8 cellular contexts compared by ENCODE assay signal in genomic region chr1:2526824-2527552, GRCh38. TPM values are rescaled to one million over a fixed set of nuclear protein-coding genes. Genes with fewer than 3 reads are reported as not detected.
DNase-seq lines count a peak whose midpoint lies in the region; ATAC-seq and TF ChIP-seq lines count a peak whose summit lies in the region.

No MANE protein-coding gene starts in this region.

- H3K4me3 ChIP-seq in KMS-11 (IDR thresholded peaks at IDR 0.05; ENCODE audit: insufficient read depth, low read depth, low read length): no peak overlapping the region
- H3K4me3 ChIP-seq in esophagus squamous epithelium: peak overlapping the region; percentile 77 to 96 (median 86)
- peak overlapping the region; percentile 96 for H3K4me3 ChIP-seq in neuronal stem cell (ENCODE audit: low read length in 2 of 2)
- H3K4me3 ChIP-seq in urinary bladder (ENCODE audit: low read depth, low read length): peak overlapping the region; percentile 71

- intact Hi-C loops in esophagus squamous epithelium (cut with DNase I): no loop called here

- H2AFZ ChIP-seq in KMS-11 (ENCODE audit: low read depth) (peak overlapping the region; percentile 13; the same call in 1 of the 2 replicates), neuronal stem cell (ENCODE audit: low read length) (no peak overlapping the region)

- H3K27me3 ChIP-seq in KMS-11 (ENCODE audit: insufficient read depth, low read depth): peaks cover 45% of the 10 kb centered on the region
- peaks cover 0 to 43% (median 0%) of the 10 kb centered on the region in 4 donors for H3K27me3 ChIP-seq in esophagus squamous epithelium
- peaks cover 0 to 48% (median 0%) of the 10 kb centered on the region in 3 experiments for H3K27me3 ChIP-seq in neuronal stem cell (ENCODE audit: control insufficient read depth in 3 of 3, insufficient read depth in 3 of 3, low read depth in 1 of 3, low read length in 3 of 3)

- H3K23ac ChIP-seq in neuronal stem cell (ENCODE audit: low read depth, low read length, poor library complexity): peak overlapping the region; percentile 60

- no peak overlapping the region for H3K27ac ChIP-seq in KMS-11
- peak overlapping the region; percentile 86 to 96 (median 88) for H3K27ac ChIP-seq in esophagus squamous epithelium
- H3K27ac ChIP-seq in neuronal stem cell (replicated peaks; ENCODE audit: low read length): peak overlapping the region; percentile 81
- H3K27ac ChIP-seq in urinary bladder (ENCODE audit: low read depth): no peak overlapping the region

- peak overlapping the region; percentile 15 for H3K14ac ChIP-seq in neuronal stem cell (ENCODE audit: low read length)

- H3K18ac ChIP-seq in neuronal stem cell (ENCODE audit: low read length): peak overlapping the region; percentile 44

- no peak overlapping the region for H2AK5ac ChIP-seq in neuronal stem cell (ENCODE audit: low read depth, low read length)

- H2BK120ac ChIP-seq in neuronal stem cell (ENCODE audit: low read depth, low read length): no peak overlapping the region

- H3K36me3 ChIP-seq in KMS-11 (ENCODE audit: insufficient read depth) (no peaks in the 10 kb centered on the region), esophagus squamous epithelium (peaks cover 0 to 5% (median 0%) of the 10 kb centered on the region in 3 donors), neuronal stem cell (replicated peaks in 1 of 2; ENCODE audit: control insufficient read depth in 2 of 2, insufficient read depth in 2 of 2, low read length in 2 of 2) (peaks cover 11 to 18% of the 10 kb centered on the region in 2 donors), urinary bladder (ENCODE audit: insufficient read depth) (no peaks in the 10 kb centered on the region)

- TF ChIP-seq POLR2A in esophagus squamous epithelium (IDR thresholded peaks at IDR 0.05): no peak

- no peaks in the 10 kb centered on the region for H4K20me1 ChIP-seq in KMS-11 (ENCODE audit: insufficient read depth)

- no peak overlapping the region for H3K4ac ChIP-seq in neuronal stem cell (ENCODE audit: low read length)

- no peak overlapping the region for H4K8ac ChIP-seq in neuronal stem cell (ENCODE audit: low read depth, low read length)

- H4K91ac ChIP-seq in neuronal stem cell (ENCODE audit: low read depth, low read length, poor library complexity): no peak overlapping the region

- peak; percentile 30 for ATAC-seq in GM21619 (IDR thresholded peaks at IDR 0.05; ENCODE audit: unreplicated experiment)

- no peak overlapping the region for H2BK15ac ChIP-seq in neuronal stem cell (ENCODE audit: low read length)

- H3K4me2 ChIP-seq in KMS-11: peak overlapping the region; percentile 72
- H3K4me2 ChIP-seq in neuronal stem cell (ENCODE audit: insufficient read depth, low read length, poor library complexity, severe bottlenecking): peak overlapping the region; percentile 80

- peaks cover 21% of the 10 kb centered on the region for H3K79me1 ChIP-seq in neuronal stem cell (ENCODE audit: low read depth, low read length)

- H3K9me3 ChIP-seq in esophagus squamous epithelium (no peaks in the 10 kb centered on the region), neuronal stem cell (replicated peaks in 1 of 2; ENCODE audit: control insufficient read depth in 2 of 2, insufficient read depth in 1 of 2, low read depth in 1 of 2, low read length in 2 of 2) (no peaks in the 10 kb centered on the region)

- peak overlapping the region; percentile 72 for H2BK5ac ChIP-seq in neuronal stem cell (ENCODE audit: low read length)

- H3K9ac ChIP-seq in KMS-11 (no peak overlapping the region; the same call in 1 of the 2 replicates), neuronal stem cell (ENCODE audit: low read depth, low read length, poor library complexity) (peak overlapping the region; percentile 92)

- DNase-seq in EL: peak; percentile 66
- peak; percentile 76 to 81 for DNase-seq in activated CD4-positive, alpha-beta T cell treated with anti-CD3 and anti-CD28 coated beads, Interleukin-2, amount 50 U/mL, for 48 hours
- DNase-seq in esophagus squamous epithelium (lab: John Stamatoyannopoulos, UW): no peak
- DNase-seq in neuronal stem cell (ENCODE audit: low spot score): peak; percentile 61
- DNase-seq in HuH-7 (ENCODE audit: low spot score): no peak

- TF ChIP-seq CTCF in KMS-11 (conservative IDR thresholded peaks at IDR 0.05; ENCODE audit: low read depth, low read length) (no peak), esophagus squamous epithelium (IDR thresholded peaks at IDR 0.05) (no peak)

- H3K4me1 ChIP-seq in KMS-11 (ENCODE audit: low read depth, poor library complexity, severe bottlenecking) (peaks cover 22% of the 10 kb centered on the region), esophagus squamous epithelium (peaks cover 65 to 86% (median 71%) of the 10 kb centered on the region in 3 donors), neuronal stem cell (ENCODE audit: control insufficient read depth in 2 of 2, insufficient read depth in 1 of 2, low read depth in 1 of 2, low read length in 2 of 2) (peaks cover 42 to 46% of the 10 kb centered on the region in 2 donors), urinary bladder (ENCODE audit: insufficient read depth) (peaks cover 2% of the 10 kb centered on the region)

- 25 to 27% methylated on average over 2 to 12 of the region's 20 CpGs for WGBS in esophagus squamous epithelium, 2 donors
- WGBS in neuronal stem cell (ENCODE audit: extremely low coverage in 2 of 2, insufficient read length in 2 of 2, insufficient replicate concordance in 1 of 2), 2 donors: no CpG with 5 or more reads among the region's 20 CpGs
- 41% methylated on average over 20 of the region's 20 CpGs for WGBS in urinary bladder

- H2BK12ac ChIP-seq in neuronal stem cell (ENCODE audit: low read length): peak overlapping the region; percentile 31

- H3K79me2 ChIP-seq in KMS-11 (ENCODE audit: insufficient read depth, low read depth): peaks cover 39% of the 10 kb centered on the region

RNA-seq across cellular contexts. Expression of gene PANK4, which starts 0.6 kb away (rescaled TPM):
- total RNA-seq in esophagus squamous epithelium (10 to 100 TPM; 11.8 to 29.1 (median 17.0) TPM), urinary bladder (19.2 TPM)
- 23.5 TPM for polyA plus RNA-seq in neuronal stem cell (2013, experiment 1 of 2)
- 22.7 TPM for polyA plus RNA-seq in neuronal stem cell (2013, experiment 2 of 2)
- polyA plus RNA-seq in urinary bladder: 28.6 TPM

RNA-seq across cellular contexts. Expression of gene HES5, which starts 3.1 kb away (rescaled TPM):
- total RNA-seq in esophagus squamous epithelium (under 1 TPM in 3 of 4 donors, not detected in 1; 0.35 to 0.76 (median 0.70) TPM), urinary bladder (2.5 TPM)
- 208 TPM for polyA plus RNA-seq in neuronal stem cell (2013, experiment 1 of 2)
- polyA plus RNA-seq in neuronal stem cell (2013, experiment 2 of 2): 209 TPM
- 0.42 TPM for polyA plus RNA-seq in urinary bladder

RNA-seq across cellular contexts. Expression of gene TNFRSF14, which starts 29.2 kb away (rescaled TPM):
- 10 to 100 TPM; 13.8 to 39.5 (median 19.6) TPM for total RNA-seq in esophagus squamous epithelium
- 1.1 TPM for polyA plus RNA-seq in neuronal stem cell (2013, experiment 1 of 2)
- 1.3 TPM for polyA plus RNA-seq in neuronal stem cell (2013, experiment 2 of 2)
- total RNA-seq in urinary bladder: 19.2 TPM
- 75.5 TPM for polyA plus RNA-seq in urinary bladder

RNA-seq across cellular contexts. Expression of gene PLCH2, which starts 50.9 kb away (rescaled TPM):
- total RNA-seq in esophagus squamous epithelium (10 to 100 TPM; 26.1 to 34.3 (median 31.5) TPM), urinary bladder (7.0 TPM)
- 4.2 TPM for polyA plus RNA-seq in neuronal stem cell (2013, experiment 1 of 2)
- polyA plus RNA-seq in neuronal stem cell (2013, experiment 2 of 2): 4.0 TPM
- polyA plus RNA-seq in urinary bladder: 13.4 TPM

RNA-seq across cellular contexts. Expression of gene PRXL2B, which starts 59.6 kb away (rescaled TPM):
- 10 to 100 TPM in 3 of 4 donors, 1 to 10 TPM in 1; 8.2 to 33.9 (median 11.3) TPM for total RNA-seq in esophagus squamous epithelium
- 35.1 TPM for polyA plus RNA-seq in neuronal stem cell (2013, experiment 1 of 2)
- polyA plus RNA-seq in neuronal stem cell (2013, experiment 2 of 2): 35.3 TPM
- 8.9 TPM for total RNA-seq in urinary bladder
- polyA plus RNA-seq in urinary bladder: 25.0 TPM

Comparison
In these comparisons a context has a peak if more than half of its experiments do, and no peak if none do; other contexts are left out.
1. DNase-seq: peak in EL (single experiment), activated CD4-positive, alpha-beta T cell treated with anti-CD3 and anti-CD28 coated beads, Interleukin-2, amount 50 U/mL, for 48 hours (2 of 2) and neuronal stem cell (single experiment); none in esophagus squamous epithelium (single experiment) and HuH-7 (single experiment).
2. H3K27ac ChIP-seq: peak in esophagus squamous epithelium (4 of 4) and neuronal stem cell (single experiment); none in KMS-11 (single experiment) and urinary bladder (single experiment).